In the genomic region with DNA sequence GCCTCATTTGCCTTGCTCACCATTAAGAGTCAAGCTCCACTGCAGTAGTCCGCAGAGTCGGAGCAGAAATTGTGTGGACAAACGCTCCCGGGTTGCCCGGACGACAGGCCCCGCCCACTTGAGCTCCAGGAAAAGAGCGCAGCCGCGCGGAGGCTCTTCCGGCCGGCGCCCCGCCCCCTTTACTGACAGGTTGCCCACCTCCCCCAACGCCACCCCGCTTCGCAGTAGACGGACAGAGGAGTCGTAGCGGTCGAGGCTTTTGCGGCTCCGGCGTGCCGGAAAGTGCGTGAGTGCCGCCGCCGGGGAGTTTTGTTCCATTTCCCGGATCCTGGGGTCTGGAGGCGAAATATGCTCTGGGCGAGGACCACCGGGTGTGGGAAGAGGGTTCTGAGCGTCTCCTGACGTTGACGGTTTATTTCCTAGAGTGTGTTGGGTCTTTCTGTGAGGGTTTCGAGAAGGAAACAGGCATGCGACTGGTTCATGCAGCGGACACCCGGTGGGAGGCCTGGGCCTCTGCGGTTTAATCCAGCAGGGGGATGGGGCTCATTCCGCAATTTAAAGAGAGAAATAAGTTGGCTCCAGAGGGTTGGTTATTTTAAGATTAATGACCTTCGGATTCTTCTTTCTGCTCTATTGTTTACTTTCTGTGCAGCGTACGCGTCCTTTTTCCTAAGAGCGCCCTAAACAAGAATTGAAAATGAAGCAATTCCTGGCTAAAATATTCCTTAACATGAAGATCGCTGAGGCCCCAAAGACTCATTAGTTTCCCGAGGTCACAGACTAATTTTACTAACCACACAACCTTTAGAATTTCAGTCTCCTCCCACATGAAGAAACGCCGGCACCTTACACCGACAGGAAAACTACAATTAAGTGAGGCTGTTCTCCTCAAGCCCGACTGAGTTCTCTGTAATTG, we compare ENCODE assay signal across 9 cellular contexts. TPM values are rescaled to one million over a fixed set of nuclear protein-coding genes. Genes with fewer than 3 reads are reported as not detected.
DNase-seq lines count a peak whose midpoint lies in the region; ATAC-seq and TF ChIP-seq lines count a peak whose summit lies in the region.
"Had no signal": no experiment of that assay in that cellular context is flagged by ENCODE, and none has a peak within 500 bp of the region (broad histone marks: within the 10 kb centered on the region; RNA-seq: fewer than 3 reads in every experiment).

A gene with protein sequence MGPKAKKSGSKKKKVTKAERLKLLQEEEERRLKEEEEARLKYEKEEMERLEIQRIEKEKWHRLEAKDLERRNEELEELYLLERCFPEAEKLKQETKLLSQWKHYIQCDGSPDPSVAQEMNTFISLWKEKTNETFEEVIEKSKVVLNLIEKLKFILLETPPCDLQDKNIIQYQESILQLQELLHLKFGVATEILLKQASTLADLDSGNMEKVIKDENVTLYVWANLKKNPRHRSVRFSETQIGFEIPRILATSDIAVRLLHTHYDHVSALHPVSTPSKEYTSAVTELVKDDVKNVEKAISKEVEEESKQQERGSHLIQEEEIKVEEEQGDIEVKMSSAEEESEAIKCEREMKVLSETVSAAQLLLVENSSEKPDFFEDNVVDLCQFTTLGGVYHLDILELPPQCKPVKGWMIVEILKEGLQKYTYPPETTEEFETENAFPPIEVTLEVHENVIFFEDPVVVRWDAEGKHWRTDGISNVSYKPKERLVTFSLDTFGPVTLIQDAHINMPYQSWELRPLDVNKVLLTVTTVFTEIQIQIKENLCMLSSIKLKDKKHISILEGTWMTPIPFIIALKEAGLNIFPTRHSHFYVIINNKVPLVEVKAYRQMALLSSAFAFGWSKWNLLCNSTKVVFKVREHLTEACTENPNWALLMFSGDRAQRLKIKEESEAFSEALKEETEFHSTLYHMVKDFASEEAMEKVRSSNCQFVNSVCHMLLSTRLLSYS (minus strand): TSS at position 105 of the 916 bp plus-strand sequence. CDS start 82 bp downstream, at position 23.
Gene ETFRF1 (plus strand): TSS at position 182 of the 916 bp plus-strand sequence. CDS start 8,720 bp downstream, outside the sequence.

- POLR2A ChIA-PET in activated B cell treated with CpG ODN at 0.5 μM for 24 hours (lab: Charles Lee) = interaction anchor here (0.6 to 2.2 kb wide), 11 partner anchors 9 to 391 kb away, joined by 3 to 23 read pairs (median 5); partner anchors contain the start of gene KRAS

- peak; percentile 52 for DNase-seq in AG09309 (ENCODE audit: low read depth)
- DNase-seq in NCI-H226 = peak; percentile 93
- DNase-seq in activated B cell treated with CpG ODN at 0.5 μM for 24 hours = peak; percentile 98
- DNase-seq in caudate nucleus (lab: John Stamatoyannopoulos, UW) = peak in 60 of 61 donors; percentile 33 to 96 (median 87)
- DNase-seq in immature natural killer cell = peak; percentile 98
- DNase-seq in smooth muscle cell (lab: John Stamatoyannopoulos, UW; ENCODE audit: unreplicated experiment) = peak; percentile 88

- no peaks in the 10 kb centered on the region for H4K20me1 ChIP-seq in smooth muscle cell (ENCODE audit: low read depth)

- H3K27me3 Mint-ChIP-seq in activated B cell treated with CpG ODN at 0.5 μM for 24 hours (no peaks in the 10 kb centered on the region), immature natural killer cell (ENCODE audit: low read depth in 3 of 3) (peaks cover 12 to 15% (median 13%) of the 10 kb centered on the region in 3 donors)

- peak within 1 kb of the TSS; percentile 96 for H3K27ac ChIP-seq in caudate nucleus (ENCODE audit: low read depth, low read length)
- H3K27ac ChIP-seq in smooth muscle cell (ENCODE audit: low read depth) = peak within 1 kb of the TSS; percentile 85

- no peaks in the 10 kb centered on the region for H3F3A ChIP-seq in smooth muscle cell (ENCODE audit: low read depth)

- under 1% methylated on average over 53 of the region's 54 CpGs for WGBS in smooth muscle cell (ENCODE audit: low lambda C conversion rate)

- intact Hi-C loops in activated B cell treated with CpG ODN at 0.5 μM for 24 hours (cut with micrococcal nuclease) = loop anchor here (1.0 to 2.0 kb wide), 7 partner anchors 9 to 1743 kb away; partner anchors contain the start of gene FGFR1OP2

- H3K27me3 ChIP-seq in smooth muscle cell (ENCODE audit: low read depth) = no peaks in the 10 kb centered on the region

- H3K4me1 Mint-ChIP-seq in activated B cell treated with CpG ODN at 0.5 μM for 24 hours = peaks cover 34% of the 10 kb centered on the region
- H3K4me1 Mint-ChIP-seq in immature natural killer cell = peaks cover 20 to 26% of the 10 kb centered on the region in 2 donors

- peak within 1 kb of the TSS; percentile 94 for H3K4me3 Mint-ChIP-seq in activated B cell treated with CpG ODN at 0.5 μM for 24 hours
- H3K4me3 Mint-ChIP-seq in immature natural killer cell = peak within 1 kb of the TSS; percentile 95 to 99 (median 97)

- peak within 1 kb of the TSS; percentile 84 for H3K9ac ChIP-seq in smooth muscle cell (ENCODE audit: low read depth)

- ATAC-seq in GM19023 (IDR thresholded peaks at IDR 0.05; ENCODE audit: unreplicated experiment) = peak; percentile 98
- ATAC-seq in HG03196 (IDR thresholded peaks at IDR 0.05; ENCODE audit: unreplicated experiment) = peak; percentile 95
- peak; percentile 97 for ATAC-seq in activated B cell treated with CpG ODN at 0.5 μM for 24 hours (ENCODE audit: low read depth)

- no peaks in the 10 kb centered on the region for H3K36me3 ChIP-seq in smooth muscle cell (ENCODE audit: low read depth)

- H2AFZ ChIP-seq in smooth muscle cell (ENCODE audit: low read depth) = peak within 1 kb of the TSS; percentile 86

- H3K4me2 ChIP-seq in smooth muscle cell = peak within 1 kb of the TSS; percentile 88

- H3K4me3 ChIP-seq in AG09309 (ENCODE audit: control insufficient read depth, low read depth, low read length) = peak within 1 kb of the TSS; percentile 82
- H3K4me3 ChIP-seq in smooth muscle cell = peak within 1 kb of the TSS; percentile 79

- H3K9me3 ChIP-seq in smooth muscle cell (replicated peaks; ENCODE audit: low read depth) = no peaks in the 10 kb centered on the region

- H3K27ac Mint-ChIP-seq in activated B cell treated with CpG ODN at 0.5 μM for 24 hours = peak within 1 kb of the TSS; percentile 96
- peak within 1 kb of the TSS; percentile 96 to 99 (median 98) for H3K27ac Mint-ChIP-seq in immature natural killer cell

- H3K36me3 Mint-ChIP-seq in activated B cell treated with CpG ODN at 0.5 μM for 24 hours (ENCODE audit: low read depth) (peaks cover 15% of the 10 kb centered on the region), immature natural killer cell (no peaks in the 10 kb centered on the region)

- H3K79me2 ChIP-seq in smooth muscle cell (ENCODE audit: low read depth) = no peaks in the 10 kb centered on the region

- TF ChIP-seq CTCF in AG09309 (IDR thresholded peaks at IDR 0.05; ENCODE audit: control insufficient read depth, insufficient read depth, low read depth, low read length, missing control alignments) (no peak), activated B cell treated with CpG ODN at 0.5 μM for 24 hours (IDR thresholded peaks at IDR 0.05) (no peak), smooth muscle cell (IDR thresholded peaks at IDR 0.05; ENCODE audit: borderline replicate concordance, insufficient read depth, poor library complexity, severe bottlenecking) (no peak)

- CTCF ChIA-PET in activated B cell treated with CpG ODN at 0.5 μM for 24 hours (lab: Charles Lee) = interaction anchor here (0.9 to 1.7 kb wide), 4 partner anchors 15 to 192 kb away, joined by 3 to 11 read pairs (median 4); no protein-coding TSS in a partner anchor

- H3K4me1 ChIP-seq in smooth muscle cell (ENCODE audit: low read depth) = no peaks in the 10 kb centered on the region

- H3K9me3 Mint-ChIP-seq in activated B cell treated with CpG ODN at 0.5 μM for 24 hours = no peaks in the 10 kb centered on the region
- H3K9me3 Mint-ChIP-seq in immature natural killer cell = no peaks in the 10 kb centered on the region

RNA-seq across cellular contexts. Expression of the first gene that starts in this region (rescaled TPM):
- total RNA-seq in activated B cell treated with CpG ODN at 0.5 μM for 24 hours (0.15 and 0.27 TPM in 2 replicates), smooth muscle cell (not detected in 2 replicates)
- polyA plus RNA-seq in immature natural killer cell (under 1 TPM in 1 of 3 donors, not detected in 2; 0.21 TPM), smooth muscle cell (not detected in 2 replicates)
- total RNA-seq: T-helper 1 cell treated with Interleukin-12 subunit alpha and Interleukin-12 subunit beta and Interleukin-4 antibody, amounts not matched to agents 30 ng/mL and 1 ng/mL, for 36 hours had no signal

RNA-seq across cellular contexts. Expression of gene ETFRF1, which starts in this region (rescaled TPM):
- 15.4 and 17.6 TPM in 2 replicates for total RNA-seq in activated B cell treated with CpG ODN at 0.5 μM for 24 hours
- polyA plus RNA-seq in immature natural killer cell = 10 to 100 TPM; 21.2 to 23.1 (median 22.9) TPM
- total RNA-seq in smooth muscle cell = 18.6 and 20.4 TPM in 2 replicates
- polyA plus RNA-seq in smooth muscle cell = 11.2 and 14.9 TPM in 2 replicates

Comparison
In these comparisons a context has a peak if more than half of its experiments do, and no peak if none do; other contexts are left out.
1. Peak in every context shown above with its lines: DNase-seq, ATAC-seq, H3K4me3 ChIP-seq and H3K27ac ChIP-seq.